1 cellular context compared by ENCODE assay signal in the genomic region with DNA sequence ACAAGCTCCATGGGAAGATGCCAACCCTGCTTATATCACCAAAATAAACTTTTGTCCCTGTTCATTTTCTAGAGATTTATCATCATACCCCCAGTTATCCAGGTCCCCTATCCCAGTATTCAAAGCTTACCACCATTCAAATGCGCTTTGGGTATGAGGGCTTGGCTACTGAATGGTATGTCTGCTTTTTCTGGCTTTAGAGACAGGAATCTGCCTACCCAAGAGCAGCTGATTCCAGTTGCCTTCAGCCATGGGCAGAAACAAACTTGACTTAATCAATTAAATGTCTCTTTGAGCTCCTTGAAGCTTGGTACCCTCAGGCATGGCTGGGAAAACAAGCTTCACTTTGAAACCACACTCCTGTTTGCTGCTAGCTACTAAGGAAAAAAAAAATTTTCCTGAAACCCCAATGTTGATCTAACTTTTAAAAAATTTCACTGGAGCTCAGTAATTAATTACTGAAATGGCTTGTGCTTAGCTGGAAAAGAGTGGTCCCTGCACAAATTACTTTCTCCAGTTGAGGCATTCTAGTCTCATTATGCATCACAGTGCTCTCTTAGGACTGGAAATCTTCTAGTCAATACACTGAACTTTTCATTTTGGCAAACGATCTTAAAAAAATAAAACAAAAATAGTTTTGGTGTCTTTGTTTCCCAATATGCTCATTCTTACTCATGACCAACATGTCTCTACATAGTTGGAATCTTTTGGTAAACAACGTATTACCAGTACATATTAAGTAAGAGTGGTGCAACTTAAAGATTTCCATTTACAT.
TF ChIP-seq lines count a peak whose summit lies in the region.

No MANE protein-coding gene starts in this region.

TF ChIP-seq in A549, 52 proteins besides CTCF, POLR2A, EP300 and RAD21 (continued from another document):
- TF ChIP-seq, protein P1, sequence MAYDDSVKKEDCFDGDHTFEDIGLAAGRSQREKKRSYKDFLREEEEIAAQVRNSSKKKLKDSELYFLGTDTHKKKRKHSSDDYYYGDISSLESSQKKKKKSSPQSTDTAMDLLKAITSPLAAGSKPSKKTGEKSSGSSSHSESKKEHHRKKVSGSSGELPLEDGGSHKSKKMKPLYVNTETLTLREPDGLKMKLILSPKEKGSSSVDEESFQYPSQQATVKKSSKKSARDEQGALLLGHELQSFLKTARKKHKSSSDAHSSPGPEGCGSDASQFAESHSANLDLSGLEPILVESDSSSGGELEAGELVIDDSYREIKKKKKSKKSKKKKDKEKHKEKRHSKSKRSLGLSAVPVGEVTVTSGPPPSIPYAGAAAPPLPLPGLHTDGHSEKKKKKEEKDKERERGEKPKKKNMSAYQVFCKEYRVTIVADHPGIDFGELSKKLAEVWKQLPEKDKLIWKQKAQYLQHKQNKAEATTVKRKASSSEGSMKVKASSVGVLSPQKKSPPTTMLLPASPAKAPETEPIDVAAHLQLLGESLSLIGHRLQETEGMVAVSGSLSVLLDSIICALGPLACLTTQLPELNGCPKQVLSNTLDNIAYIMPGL (CRISPR knock-in tag; IDR thresholded peaks at IDR 0.05; ENCODE audit: borderline replicate concordance): no peak
- TF ChIP-seq, protein P2, sequence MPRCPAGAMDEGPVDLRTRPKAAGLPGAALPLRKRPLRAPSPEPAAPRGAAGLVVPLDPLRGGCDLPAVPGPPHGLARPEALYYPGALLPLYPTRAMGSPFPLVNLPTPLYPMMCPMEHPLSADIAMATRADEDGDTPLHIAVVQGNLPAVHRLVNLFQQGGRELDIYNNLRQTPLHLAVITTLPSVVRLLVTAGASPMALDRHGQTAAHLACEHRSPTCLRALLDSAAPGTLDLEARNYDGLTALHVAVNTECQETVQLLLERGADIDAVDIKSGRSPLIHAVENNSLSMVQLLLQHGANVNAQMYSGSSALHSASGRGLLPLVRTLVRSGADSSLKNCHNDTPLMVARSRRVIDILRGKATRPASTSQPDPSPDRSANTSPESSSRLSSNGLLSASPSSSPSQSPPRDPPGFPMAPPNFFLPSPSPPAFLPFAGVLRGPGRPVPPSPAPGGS (IDR thresholded peaks at IDR 0.05): no peak
- TF ChIP-seq ZSCAN20 (CRISPR knock-in tag; IDR thresholded peaks at IDR 0.05) (no peak), MAZ (IDR thresholded peaks at IDR 0.05; ENCODE audit: borderline replicate concordance, low read depth, low read length) (no peak), JUNB (IDR thresholded peaks at IDR 0.05) (no peak), BHLHE40 (IDR thresholded peaks at IDR 0.05; ENCODE audit: low read depth, low read length) (no peak), PHF8 (IDR thresholded peaks at IDR 0.05; ENCODE audit: borderline replicate concordance, low read depth) (no peak), HOXA7 (CRISPR knock-in tag; IDR thresholded peaks at IDR 0.05) (no peak), HEYL (CRISPR knock-in tag; IDR thresholded peaks at IDR 0.05) (no peak), EHMT2 (IDR thresholded peaks at IDR 0.05; ENCODE audit: low read depth) (no peak), CEBPB (IDR thresholded peaks at IDR 0.05) (no peak), CHD4 (IDR thresholded peaks at IDR 0.05; ENCODE audit: borderline replicate concordance) (no peak), HDAC2 (IDR thresholded peaks at IDR 0.05) (no peak), CBX8 (IDR thresholded peaks at IDR 0.05) (no peak), RNF2 (IDR thresholded peaks at IDR 0.05; ENCODE audit: borderline replicate concordance, low read depth) (no peak)
- TF ChIP-seq, protein P3, sequence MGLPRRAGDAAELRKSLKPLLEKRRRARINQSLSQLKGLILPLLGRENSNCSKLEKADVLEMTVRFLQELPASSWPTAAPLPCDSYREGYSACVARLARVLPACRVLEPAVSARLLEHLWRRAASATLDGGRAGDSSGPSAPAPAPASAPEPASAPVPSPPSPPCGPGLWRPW (IDR thresholded peaks at IDR 0.05): no peak
